ENCODE assay signal across 1 cellular context in genomic region chr1:229273507-229274232, GRCh38.
A peak's percentile ranks its signal among the peaks of the same experiment; 100 is the strongest.
TF ChIP-seq lines count a peak whose summit lies in the region.

No MANE protein-coding gene starts in this region.

TF ChIP-seq in HepG2, 621 proteins besides CTCF, POLR2A, EP300 and RAD21 (continued from another document and continues in another):
- peak; percentile 73; the same call in 1 of the 2 replicates for TF ChIP-seq ARID4A (CRISPR knock-in tag; IDR thresholded peaks at IDR 0.05; ENCODE audit: borderline replicate concordance)
- TF ChIP-seq ZIK1 (CRISPR knock-in tag; IDR thresholded peaks at IDR 0.05; ENCODE audit: borderline replicate concordance, low read depth), result no peak
- TF ChIP-seq EHMT2 (IDR thresholded peaks at IDR 0.05; ENCODE audit: borderline replicate concordance, low read depth, low read length), result no peak; the same call in 1 of the 2 replicates
- 0 out of 2 replicates have a peak, but pooled peaks have one; percentile 23 for TF ChIP-seq ZNF317 (CRISPR knock-in tag; IDR thresholded peaks at IDR 0.05)
- no peak for TF ChIP-seq SMC3 (IDR thresholded peaks at IDR 0.05; ENCODE audit: low read length)
- TF ChIP-seq ZNF891 (CRISPR knock-in tag; IDR thresholded peaks at IDR 0.05), result no peak
- TF ChIP-seq ZNF589 (CRISPR knock-in tag; conservative IDR thresholded peaks at IDR 0.05), result no peak
- TF ChIP-seq PHF21A (CRISPR knock-in tag; IDR thresholded peaks at IDR 0.05), result peak; percentile 90
- no peak for TF ChIP-seq PBX3 (CRISPR knock-in tag; IDR thresholded peaks at IDR 0.05; ENCODE audit: borderline replicate concordance)
- TF ChIP-seq FOSL2 (CRISPR knock-in tag; IDR thresholded peaks at IDR 0.05), result no peak
- TF ChIP-seq ZBTB37 (CRISPR knock-in tag; IDR thresholded peaks at IDR 0.05), result no peak
- no peak for TF ChIP-seq TCF12 (IDR thresholded peaks at IDR 0.05)
- TF ChIP-seq TCF12 (CRISPR knock-in tag; IDR thresholded peaks at IDR 0.05), result peak; percentile 68; the same call in 1 of the 2 replicates
- peak; percentile 56 for TF ChIP-seq ZEB1 (IDR thresholded peaks at IDR 0.05; ENCODE audit: insufficient replicate concordance, low read depth)
- no peak for TF ChIP-seq ZNF17 (CRISPR knock-in tag; IDR thresholded peaks at IDR 0.05)
- TF ChIP-seq HNRNPLL (IDR thresholded peaks at IDR 0.05; ENCODE audit: low read depth, low read length, poor library complexity, severe bottlenecking), result no peak
- TF ChIP-seq TFE3 (CRISPR knock-in tag; IDR thresholded peaks at IDR 0.05), result peak; percentile 32; the same call in 1 of the 2 replicates
- TF ChIP-seq FOXO1 (CRISPR knock-in tag; IDR thresholded peaks at IDR 0.05), result peak; percentile 77
- no peak for TF ChIP-seq SKIL (CRISPR knock-in tag; IDR thresholded peaks at IDR 0.05; ENCODE audit: borderline replicate concordance)
- peak; percentile 79; the same call in 1 of the 2 replicates for TF ChIP-seq THRA (CRISPR knock-in tag; IDR thresholded peaks at IDR 0.05; ENCODE audit: borderline replicate concordance)
- no peak for TF ChIP-seq TBX3 (IDR thresholded peaks at IDR 0.05; ENCODE audit: borderline replicate concordance)
- TF ChIP-seq ZNF24 (IDR thresholded peaks at IDR 0.05), result no peak
- no peak for TF ChIP-seq PRDM4 (CRISPR knock-in tag; IDR thresholded peaks at IDR 0.05; ENCODE audit: borderline replicate concordance)
- TF ChIP-seq ZC3H4 (CRISPR knock-in tag; IDR thresholded peaks at IDR 0.05; ENCODE audit: borderline replicate concordance), result no peak
- no peak for TF ChIP-seq NFAT5 (CRISPR knock-in tag; IDR thresholded peaks at IDR 0.05)
- no peak for TF ChIP-seq CBX5 (CRISPR knock-in tag; IDR thresholded peaks at IDR 0.05; ENCODE audit: borderline replicate concordance)
- no peak for TF ChIP-seq BRCA1 (CRISPR knock-in tag; IDR thresholded peaks at IDR 0.05)
- TF ChIP-seq ATM (IDR thresholded peaks at IDR 0.05; ENCODE audit: borderline replicate concordance), result no peak
- no peak for TF ChIP-seq ATF7-NPFF (CRISPR knock-in tag; IDR thresholded peaks at IDR 0.05; ENCODE audit: low read depth)
- peak; percentile 87 for TF ChIP-seq FOXA1 (IDR thresholded peaks at IDR 0.05)
- TF ChIP-seq FOXA1 (CRISPR knock-in tag; IDR thresholded peaks at IDR 0.05), result peak; percentile 87
- TF ChIP-seq ZUFSP (CRISPR knock-in tag; IDR thresholded peaks at IDR 0.05; ENCODE audit: borderline replicate concordance), result no peak
- no peak for TF ChIP-seq ZNF451 (CRISPR knock-in tag; IDR thresholded peaks at IDR 0.05)
- no peak for TF ChIP-seq ZNF740 (CRISPR knock-in tag; IDR thresholded peaks at IDR 0.05)
- TF ChIP-seq SP4 (CRISPR knock-in tag; IDR thresholded peaks at IDR 0.05), result no peak
- TF ChIP-seq NFE2L2 (IDR thresholded peaks at IDR 0.05; ENCODE audit: low read length), result no peak
